In genomic region chr3:142950972-142951371, GRCh38 we compare ENCODE assay signal across 36 cellular contexts. TPM values are rescaled to one million over a fixed set of nuclear protein-coding genes. Genes with fewer than 3 reads are reported as not detected.
"Had no signal": no experiment of that assay in that cellular context is flagged by ENCODE, and none has a peak within 500 bp of the region (broad histone marks: within the 10 kb centered on the region; RNA-seq: fewer than 3 reads in every experiment).

No MANE protein-coding gene starts in this region.

- H3K36me3 ChIP-seq: MG63 had no signal

- H3K9me3 ChIP-seq: MG63 had no signal

- H3K4me3 ChIP-seq: MG63 had no signal

- DNase-seq: Karpas-422, Kasumi-1, MG63, MM.1S, MV-4-11, NCI-H1048, NCI-H1092, NCI-H1092 treated with DMSO at 0.1 percent for 48 hours, NCI-H1105, NCI-H1105 treated with DMSO at 0.1 percent for 48 hours, NCI-H1417, NCI-H1436, NCI-H1436 treated with DMSO at 0.1 percent for 48 hours, NCI-H146, NCI-H1694, NCI-H1694 treated with DMSO at 0.1 percent for 48 hours, NCI-H187, NCI-H187 treated with DMSO at 0.1 percent for 48 hours, NCI-H1930, NCI-H2029, NCI-H2029 treated with DMSO at 0.1 percent for 48 hours, NCI-H2081, NCI-H2081 treated with DMSO at 0.1 percent for 48 hours, NCI-H2107, NCI-H2171, NCI-H2171 treated with DMSO at 0.1 percent for 48 hours, NCI-H2227 treated with DMSO at 0.1 percent for 48 hours, NCI-H345, NCI-H446, NCI-H446 treated with DMSO at 0.1 percent for 48 hours, NCI-H510A, NCI-H510A treated with DMSO at 0.1 percent for 48 hours, NCI-H524, NCI-H524 treated with DMSO at 0.1 percent for 48 hours had no signal

- H3K27me3 ChIP-seq: MG63 had no signal

RNA-seq across cellular contexts. Expression of gene PAQR9, which starts 12.5 kb away (rescaled TPM):
- total RNA-seq: LHCN-M2, MCF 10A had no signal
